In the genomic region with DNA sequence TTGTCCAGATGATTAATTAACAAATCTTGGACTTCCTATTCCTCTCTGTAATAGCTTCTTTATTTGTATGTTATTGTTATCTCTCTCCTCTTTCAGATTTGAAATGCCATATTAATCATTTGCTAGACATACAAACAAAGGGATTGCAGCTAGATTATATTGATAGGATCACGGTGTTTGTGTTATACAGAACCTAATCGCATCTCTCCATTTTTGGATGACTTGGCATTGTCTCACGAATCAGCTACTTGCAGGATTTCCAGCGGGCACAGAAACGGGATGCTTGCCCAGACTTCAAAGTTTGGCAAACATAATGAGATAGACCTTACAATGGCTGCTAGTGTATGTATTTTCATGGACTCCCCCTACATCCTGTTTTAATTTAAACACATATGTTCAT, we compare ENCODE assay signal across 21 cellular contexts.
DNase-seq lines count a peak whose midpoint lies in the region; TF ChIP-seq lines count a peak whose summit lies in the region.
"Had no signal": no experiment of that assay in that cellular context is flagged by ENCODE, and none has a peak within 500 bp of the region (broad histone marks: within the 10 kb centered on the region; RNA-seq: fewer than 3 reads in every experiment).

No MANE protein-coding gene starts in this region.

- no peak overlapping the region for H3K27ac ChIP-seq in parathyroid adenoma
- H3K27ac ChIP-seq: brain microvascular endothelial cell, right lobe of liver, WERI-Rb-1 had no signal

- peak overlapping the region; percentile 61 for H3K4me2 ChIP-seq in parathyroid adenoma (ENCODE audit: low read length)

- no peaks in the 10 kb centered on the region for H3K27me3 ChIP-seq in parathyroid adenoma (ENCODE audit: control insufficient read depth, insufficient read depth, low read length)
- H3K27me3 ChIP-seq: brain microvascular endothelial cell, right lobe of liver had no signal

- peaks cover 2% of the 10 kb centered on the region for H3K4me1 ChIP-seq in parathyroid adenoma
- H3K4me1 ChIP-seq: right lobe of liver had no signal

- H2AFZ ChIP-seq in parathyroid adenoma = peak overlapping the region; percentile 50

- no peak overlapping the region for H3K9ac ChIP-seq in parathyroid adenoma

- no peaks in the 10 kb centered on the region for H3K9me3 ChIP-seq in parathyroid adenoma (ENCODE audit: control insufficient read depth, low read length)
- H3K9me3 ChIP-seq: right lobe of liver had no signal

- H3K36me3 ChIP-seq in parathyroid adenoma (ENCODE audit: control insufficient read depth, insufficient read depth, low read length) = no peaks in the 10 kb centered on the region
- H3K36me3 ChIP-seq: brain microvascular endothelial cell, right lobe of liver, WERI-Rb-1 had no signal

- no peaks in the 10 kb centered on the region for H3K79me2 ChIP-seq in parathyroid adenoma

- no peak overlapping the region for H3K4me3 ChIP-seq in parathyroid adenoma (ENCODE audit: low read depth, low read length)
- H3K4me3 ChIP-seq: right lobe of liver had no signal

- no peak for TF ChIP-seq CTCF in parathyroid adenoma (IDR thresholded peaks at IDR 0.05)

- DNase-seq in COR-L47 (lab: John Stamatoyannopoulos, UW) (peak; percentile 62), NCI-H1694 (lab: John Stamatoyannopoulos, UW) (peak; percentile 27), cerebellar cortex (ENCODE audit: low spot score) (peak; percentile 80), KG1 (lab: John Stamatoyannopoulos, UW) (no peak), SW480 (ENCODE audit: low spot score) (no peak), epidermal melanocyte (ENCODE audit: insufficient read length, low spot score) (no peak)
- DNase-seq: activated CD4-positive, alpha-beta T cell treated with anti-CD3 and anti-CD28 coated beads, Interleukin-2, amount 10 ng/mL, durations not matched to agents 7 days and 5 days; activated T-cell treated with anti-CD3 and anti-CD28 coated beads, Interleukin-2, amount 50 U/mL, for 4 hours; brain microvascular endothelial cell; CD4-positive, CD25-positive, alpha-beta regulatory T cell; effector CD4-positive, alpha-beta T cell; H7; mammary epithelial cell; NCI-H1436 treated with DMSO at 0.1 percent for 48 hours; NCI-H510A treated with DMSO at 0.1 percent for 48 hours; right lobe of liver; SHP77; stimulated activated CD4-positive, alpha-beta T cell treated with anti-CD3 and anti-CD28 coated beads, Interleukin-4, amount 100 ng/mL, for 4 hours; T-helper 9 cell; WERI-Rb-1 had no signal

Comparison
In these comparisons a context has a peak if more than half of its experiments do, and no peak if none do; other contexts are left out.
1. DNase-seq: peak in COR-L47 (single experiment), NCI-H1694 (single experiment) and cerebellar cortex (single experiment); none in KG1 (single experiment), SW480 (single experiment) and epidermal melanocyte (single experiment).